12 cellular contexts compared by ENCODE assay signal in genomic region chr9:91178281-91179236, GRCh38.
A peak's percentile ranks its signal among the peaks of the same experiment; 100 is the strongest.
DNase-seq lines count a peak whose midpoint lies in the region; ATAC-seq, FAIRE-seq and TF ChIP-seq lines count a peak whose summit lies in the region.
"Had no signal": no experiment of that assay in that cellular context is flagged by ENCODE, and none has a peak within 500 bp of the region (broad histone marks: within the 10 kb centered on the region; RNA-seq: fewer than 3 reads in every experiment).

No MANE protein-coding gene starts in this region.

- H4K20me1 ChIP-seq in DND-41 (ENCODE audit: insufficient read depth, low read length) (peaks cover 3% of the 10 kb centered on the region; the same call in 1 of the 2 replicates), astrocyte (ENCODE audit: insufficient read depth, low read length) (no peaks in the 10 kb centered on the region)

- H3K27me3 Mint-ChIP-seq in astrocyte (ENCODE audit: low read depth, unreplicated experiment) (peaks cover 12% of the 10 kb centered on the region), osteocyte (ENCODE audit: unreplicated experiment) (no peaks in the 10 kb centered on the region), chondrocyte (ENCODE audit: low read depth) (no peaks in the 10 kb centered on the region)
- H3K27me3 Mint-ChIP-seq: naive thymus-derived CD4-positive, alpha-beta T cell had no signal

- no peak overlapping the region for H3K9ac ChIP-seq in DND-41 (ENCODE audit: low read depth, low read length)
- no peak overlapping the region for H3K9ac ChIP-seq in astrocyte (ENCODE audit: low read length)

- H3K36me3 ChIP-seq in DND-41 (ENCODE audit: insufficient read depth, low read length) (no peaks in the 10 kb centered on the region), astrocyte (ENCODE audit: insufficient read depth, low read length) (no peaks in the 10 kb centered on the region)
- H3K36me3 ChIP-seq: ascending aorta had no signal

- peaks cover 5% of the 10 kb centered on the region for H3K9me3 Mint-ChIP-seq in astrocyte (ENCODE audit: unreplicated experiment)
- H3K9me3 Mint-ChIP-seq in osteocyte (ENCODE audit: unreplicated experiment), result no peaks in the 10 kb centered on the region
- no peaks in the 10 kb centered on the region for H3K9me3 Mint-ChIP-seq in chondrocyte (ENCODE audit: low read depth)

- TF ChIP-seq CTCF in DND-41 (IDR thresholded peaks at IDR 0.05; ENCODE audit: borderline replicate concordance, extremely low read depth, low read length, poor library complexity, severe bottlenecking) (no peak), astrocyte (IDR thresholded peaks at IDR 0.05; ENCODE audit: insufficient read depth, low read depth, low read length) (no peak), osteocyte (IDR thresholded peaks at IDR 0.05) (no peak), chondrocyte (IDR thresholded peaks at IDR 0.05) (no peak)

- H3K27me3 ChIP-seq in DND-41 (ENCODE audit: insufficient read depth, low read length, poor library complexity) (no peaks in the 10 kb centered on the region), astrocyte (ENCODE audit: insufficient read depth, low read length) (no peaks in the 10 kb centered on the region)
- H3K27me3 ChIP-seq: ascending aorta had no signal

- DNase-seq in DND-41 (no peak), NCI-H146 (lab: John Stamatoyannopoulos, UW) (peak; percentile 76), astrocyte (ENCODE audit: low read depth) (no peak), osteocyte (ENCODE audit: extremely low spot score, unreplicated experiment) (peak; percentile 76), chondrocyte (ENCODE audit: low spot score) (no peak), foreskin melanocyte (no peak)
- DNase-seq: NCI-H1436 treated with DMSO at 0.1 percent for 48 hours, SHP77 treated with DMSO at 0.1 percent for 48 hours had no signal

- H2AFZ ChIP-seq in DND-41 (ENCODE audit: low read depth, low read length) (no peak overlapping the region), astrocyte (ENCODE audit: low read depth, low read length) (no peak overlapping the region)

- H3K4me3 Mint-ChIP-seq in astrocyte (ENCODE audit: unreplicated experiment) (no peak overlapping the region), osteocyte (ENCODE audit: unreplicated experiment) (no peak overlapping the region), chondrocyte (ENCODE audit: unreplicated experiment) (no peak overlapping the region)

- H3K79me2 ChIP-seq in DND-41 (ENCODE audit: insufficient read depth, low read length) (no peaks in the 10 kb centered on the region), astrocyte (ENCODE audit: insufficient read depth, low read length) (no peaks in the 10 kb centered on the region)

- peak; percentile 37; the same call in 1 of the 3 replicates for ATAC-seq in DND-41 (ENCODE audit: insufficient read depth, low read depth)
- ATAC-seq in HG03139 (IDR thresholded peaks at IDR 0.05; ENCODE audit: unreplicated experiment), result no peak

- no peak overlapping the region for H3K4me3 ChIP-seq in DND-41 (ENCODE audit: low read depth in 1 of 2, low read length in 2 of 2)
- no peak overlapping the region for H3K4me3 ChIP-seq in astrocyte (ENCODE audit: insufficient read depth, low read depth, low read length)
- H3K4me3 ChIP-seq: ascending aorta had no signal

- FAIRE-seq in astrocyte (lab: Jason Lieb, UNC), result no peak
- FAIRE-seq: GM12891 had no signal

- H3K27ac ChIP-seq in DND-41 (ENCODE audit: low read length) (no peak overlapping the region), astrocyte (ENCODE audit: low read depth, low read length) (no peak overlapping the region)
- H3K27ac ChIP-seq: ascending aorta had no signal

- H3K9me3 ChIP-seq in DND-41 (ENCODE audit: insufficient read depth, low read length, severe bottlenecking) (no peaks in the 10 kb centered on the region), astrocyte (ENCODE audit: insufficient read depth, low read depth, low read length) (no peaks in the 10 kb centered on the region)
- H3K9me3 ChIP-seq: ascending aorta had no signal

- H3K4me1 ChIP-seq in DND-41 (ENCODE audit: insufficient read depth, low read length) (peaks cover 12% of the 10 kb centered on the region), astrocyte (ENCODE audit: insufficient read depth, low read length) (peaks cover 22% of the 10 kb centered on the region)
- H3K4me1 ChIP-seq: ascending aorta had no signal

- H3K36me3 Mint-ChIP-seq in astrocyte (ENCODE audit: low read depth, unreplicated experiment), result no peaks in the 10 kb centered on the region
- H3K36me3 Mint-ChIP-seq in osteocyte (ENCODE audit: unreplicated experiment), result no peaks in the 10 kb centered on the region
- no peaks in the 10 kb centered on the region for H3K36me3 Mint-ChIP-seq in chondrocyte (ENCODE audit: low read depth)

- H3K4me1 Mint-ChIP-seq in astrocyte (ENCODE audit: low read depth, unreplicated experiment) (no peaks in the 10 kb centered on the region), osteocyte (ENCODE audit: unreplicated experiment) (no peaks in the 10 kb centered on the region), chondrocyte (ENCODE audit: low read depth) (peaks cover 11% of the 10 kb centered on the region)

- H3K4me2 ChIP-seq in DND-41 (ENCODE audit: insufficient read depth, low read length) (no peak overlapping the region), astrocyte (ENCODE audit: low read length) (peak overlapping the region; percentile 1)

- H3K27ac Mint-ChIP-seq in astrocyte (ENCODE audit: unreplicated experiment) (no peak overlapping the region), osteocyte (ENCODE audit: unreplicated experiment) (no peak overlapping the region), chondrocyte (ENCODE audit: unreplicated experiment) (no peak overlapping the region)

Comparison
In these comparisons a context has a peak if more than half of its experiments do, and no peak if none do; other contexts are left out.
1. DNase-seq: peak in NCI-H146 (single experiment) and osteocyte (single experiment); none in DND-41 (single experiment), astrocyte (single experiment), chondrocyte (single experiment) and foreskin melanocyte (single experiment).